24 cellular contexts compared by ENCODE assay signal in the genomic region with DNA sequence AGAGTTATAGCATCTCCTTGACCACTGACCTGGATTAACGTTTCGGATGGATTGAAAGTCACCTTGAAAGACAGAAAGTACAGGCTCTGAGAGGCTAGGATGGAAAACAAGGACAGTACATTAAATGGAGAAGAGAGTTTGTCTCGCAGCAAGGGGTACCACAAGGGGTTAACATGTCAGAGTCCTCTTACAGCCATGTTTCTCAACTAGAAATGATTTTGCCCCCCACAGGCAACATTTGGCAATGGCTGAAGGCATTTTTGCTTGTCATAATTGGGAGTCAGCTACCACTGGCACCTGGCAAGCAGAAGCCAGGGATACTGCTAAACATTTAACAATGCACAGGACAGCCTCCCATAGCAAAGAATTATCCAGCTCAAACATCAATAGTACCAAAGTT.
DNase-seq lines count a peak whose midpoint lies in the region; ATAC-seq and TF ChIP-seq lines count a peak whose summit lies in the region.
"Had no signal": no experiment of that assay in that cellular context is flagged by ENCODE, and none has a peak within 500 bp of the region (broad histone marks: within the 10 kb centered on the region; RNA-seq: fewer than 3 reads in every experiment).

No MANE protein-coding gene starts in this region.

- no peaks in the 10 kb centered on the region for H4K20me1 ChIP-seq in Karpas-422 (ENCODE audit: insufficient read depth, low read depth, low read length)

- DNase-seq in DMS53 (lab: John Stamatoyannopoulos, UW), result peak; percentile 2
- DNase-seq in DMS53 treated with DMSO at 0.1 percent for 48 hours (lab: John Stamatoyannopoulos, UW; ENCODE audit: unreplicated experiment), result no peak
- peak; percentile 60 for DNase-seq in Karpas-422
- no peak for DNase-seq in caudate nucleus (lab: John Stamatoyannopoulos, UW)
- no peak for DNase-seq in nephron progenitor cell
- DNase-seq in NCI-H1105 treated with DMSO at 0.1 percent for 48 hours (lab: John Stamatoyannopoulos, UW), result no peak
- DNase-seq in AG20443 (ENCODE audit: low spot score), result no peak
- DNase-seq: Calu3; CD8-positive, alpha-beta T cell; DMS79 treated with DMSO at 0.1 percent for 48 hours; H9; IMR-90; MG63; NCI-H1092 treated with DMSO at 0.1 percent for 48 hours; NCI-H1694; NCI-H2227 treated with DMSO at 0.1 percent for 48 hours; NCI-H524; NCI-H82; PC-9; SW 1271 had no signal

- H3K36me3 ChIP-seq in Karpas-422 (ENCODE audit: insufficient read depth, low read length), result no peaks in the 10 kb centered on the region
- H3K36me3 ChIP-seq: MG63, SJSA1 had no signal

- H3K79me2 ChIP-seq in Karpas-422 (ENCODE audit: low read length), result no peaks in the 10 kb centered on the region

- H3K9me3 Mint-ChIP-seq in nephron progenitor cell, result no peaks in the 10 kb centered on the region
- H3K9me3 Mint-ChIP-seq: CD8-positive, alpha-beta T cell; H9 had no signal

- peak overlapping the region; percentile 33 for H3K27ac Mint-ChIP-seq in nephron progenitor cell
- H3K27ac Mint-ChIP-seq: CD8-positive, alpha-beta T cell; H9 had no signal

- H3K4me3 Mint-ChIP-seq in nephron progenitor cell, result no peak overlapping the region
- H3K4me3 Mint-ChIP-seq: CD8-positive, alpha-beta T cell; H9 had no signal

- H3K4me1 Mint-ChIP-seq in nephron progenitor cell, result peaks cover 88% of the 10 kb centered on the region

- no peak for ATAC-seq in GM18519 (IDR thresholded peaks at IDR 0.05; ENCODE audit: low FRiP score, unreplicated experiment)
- ATAC-seq: CD8-positive, alpha-beta T cell had no signal

- no peak overlapping the region for H3K4me2 ChIP-seq in Karpas-422 (ENCODE audit: low read depth, low read length, poor library complexity, severe bottlenecking)
- H3K4me2 ChIP-seq: BLaER1 treated with 17β-estradiol and CSF1 and Interleukin-3, amounts not matched to agents 10 nM and 100 nM; PC-9 had no signal

- H2AFZ ChIP-seq in Karpas-422 (ENCODE audit: low read length), result no peak overlapping the region
- H2AFZ ChIP-seq: PC-9 had no signal

- no peaks in the 10 kb centered on the region for H3K9me3 ChIP-seq in Karpas-422 (ENCODE audit: low read length)
- H3K9me3 ChIP-seq: BLaER1 treated with 17β-estradiol and CSF1 and Interleukin-3, amounts not matched to agents 10 nM and 100 nM; MG63; SJSA1 had no signal

- no peaks in the 10 kb centered on the region for H3K36me3 Mint-ChIP-seq in nephron progenitor cell (ENCODE audit: low read depth)
- H3K36me3 Mint-ChIP-seq: CD8-positive, alpha-beta T cell had no signal

- H3K9me2 ChIP-seq in Karpas-422 (replicated peaks; ENCODE audit: insufficient read depth, low read length), result no peaks in the 10 kb centered on the region

- no peaks in the 10 kb centered on the region for H3K27me3 Mint-ChIP-seq in nephron progenitor cell (ENCODE audit: low read depth, poor library complexity)

- no peak for TF ChIP-seq CTCF in nephron progenitor cell (IDR thresholded peaks at IDR 0.05)

- H3K9ac ChIP-seq in Karpas-422 (ENCODE audit: low read length), result no peak overlapping the region
- H3K9ac ChIP-seq: BLaER1 treated with 17β-estradiol and CSF1 and Interleukin-3, amounts not matched to agents 10 nM and 100 nM had no signal

- no peaks in the 10 kb centered on the region for H3K27me3 ChIP-seq in Karpas-422 (ENCODE audit: low read length)
- H3K27me3 ChIP-seq: BLaER1 treated with 17β-estradiol and CSF1 and Interleukin-3, amounts not matched to agents 10 nM and 100 nM; MG63; SJSA1 had no signal

- H3K4me3 ChIP-seq in Karpas-422 (ENCODE audit: low read length), result no peak overlapping the region
- H3K4me3 ChIP-seq: BLaER1 treated with 17β-estradiol and CSF1 and Interleukin-3, amounts not matched to agents 10 nM and 100 nM; MG63; PC-9; SJSA1 had no signal

- peaks cover 45% of the 10 kb centered on the region for H3K4me1 ChIP-seq in Karpas-422 (ENCODE audit: low read length)
- H3K4me1 ChIP-seq: SJSA1 had no signal

- H3K27ac ChIP-seq in Karpas-422 (ENCODE audit: low read length) (no peak overlapping the region), caudate nucleus (ENCODE audit: low read depth, low read length) (peak overlapping the region; percentile 45)
- H3K27ac ChIP-seq: BLaER1 treated with 17β-estradiol and CSF1 and Interleukin-3, amounts not matched to agents 10 nM and 100 nM; HL-60; PC-9; SJSA1 had no signal

Comparison
In these comparisons a context has a peak if more than half of its experiments do, and no peak if none do; other contexts are left out.
1. DNase-seq: peak in DMS53 (single experiment) and Karpas-422 (single experiment); none in DMS53 treated with DMSO at 0.1 percent for 48 hours (single experiment), caudate nucleus (0 of 61), nephron progenitor cell (single experiment), NCI-H1105 treated with DMSO at 0.1 percent for 48 hours (single experiment) and AG20443 (single experiment).